2 cellular contexts compared by ENCODE assay signal in the genomic region with DNA sequence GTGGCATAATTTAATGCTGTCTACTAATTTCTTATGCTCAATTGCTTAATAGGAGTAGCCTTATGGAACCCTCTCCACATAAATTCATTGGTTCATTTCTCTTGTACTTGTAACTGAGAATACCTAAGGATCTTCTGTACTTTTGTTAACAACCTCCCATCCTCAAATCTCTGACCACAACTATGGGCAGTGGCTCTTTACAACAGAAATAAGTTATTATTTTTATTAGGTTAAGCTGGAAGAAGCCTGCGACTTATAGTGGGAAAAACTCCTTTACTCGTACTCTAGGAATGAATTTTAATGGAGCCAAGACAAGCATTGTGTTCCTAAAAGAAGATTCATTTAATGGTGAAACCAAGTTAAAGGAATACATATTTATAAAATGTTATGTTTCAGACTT.
TF ChIP-seq lines count a peak whose summit lies in the region.

No MANE protein-coding gene starts in this region.

TF ChIP-seq in SK-N-SH, 30 proteins besides CTCF, POLR2A, EP300 and RAD21 (continued from another document):
- TF ChIP-seq ELF1 (IDR thresholded peaks at IDR 0.05) (no peak), SMC3 (IDR thresholded peaks at IDR 0.05; ENCODE audit: low read depth, low read length) (no peak), CHD2 (IDR thresholded peaks at IDR 0.05; ENCODE audit: low read length, partially characterized antibody) (no peak), POLR2AphosphoS5 (IDR thresholded peaks at IDR 0.05; ENCODE audit: low read depth, low read length) (no peak), GABPA (IDR thresholded peaks at IDR 0.05; ENCODE audit: low read depth) (no peak), RXRA (IDR thresholded peaks at IDR 0.05; ENCODE audit: borderline replicate concordance, low read depth) (no peak), JUND (IDR thresholded peaks at IDR 0.05) (no peak), SIN3A (IDR thresholded peaks at IDR 0.05; ENCODE audit: borderline replicate concordance, low read depth, low read length) (no peak), MEF2A (IDR thresholded peaks at IDR 0.05; ENCODE audit: borderline replicate concordance, low read depth) (no peak), NFIC (IDR thresholded peaks at IDR 0.05; ENCODE audit: borderline replicate concordance) (no peak), RFX5 (IDR thresholded peaks at IDR 0.05; ENCODE audit: low read length) (no peak), RCOR1 (IDR thresholded peaks at IDR 0.05; ENCODE audit: low read length) (no peak), TCF12 (IDR thresholded peaks at IDR 0.05) (no peak)
- TF ChIP-seq, protein P1, sequence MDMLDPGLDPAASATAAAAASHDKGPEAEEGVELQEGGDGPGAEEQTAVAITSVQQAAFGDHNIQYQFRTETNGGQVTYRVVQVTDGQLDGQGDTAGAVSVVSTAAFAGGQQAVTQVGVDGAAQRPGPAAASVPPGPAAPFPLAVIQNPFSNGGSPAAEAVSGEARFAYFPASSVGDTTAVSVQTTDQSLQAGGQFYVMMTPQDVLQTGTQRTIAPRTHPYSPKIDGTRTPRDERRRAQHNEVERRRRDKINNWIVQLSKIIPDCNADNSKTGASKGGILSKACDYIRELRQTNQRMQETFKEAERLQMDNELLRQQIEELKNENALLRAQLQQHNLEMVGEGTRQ (IDR thresholded peaks at IDR 0.05; ENCODE audit: borderline replicate concordance, low read depth, low read length) = no peak
- TF ChIP-seq, protein P2, sequence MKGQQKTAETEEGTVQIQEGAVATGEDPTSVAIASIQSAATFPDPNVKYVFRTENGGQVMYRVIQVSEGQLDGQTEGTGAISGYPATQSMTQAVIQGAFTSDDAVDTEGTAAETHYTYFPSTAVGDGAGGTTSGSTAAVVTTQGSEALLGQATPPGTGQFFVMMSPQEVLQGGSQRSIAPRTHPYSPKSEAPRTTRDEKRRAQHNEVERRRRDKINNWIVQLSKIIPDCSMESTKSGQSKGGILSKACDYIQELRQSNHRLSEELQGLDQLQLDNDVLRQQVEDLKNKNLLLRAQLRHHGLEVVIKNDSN (IDR thresholded peaks at IDR 0.05; ENCODE audit: borderline replicate concordance, low read depth) = no peak
- TF ChIP-seq, protein P3, sequence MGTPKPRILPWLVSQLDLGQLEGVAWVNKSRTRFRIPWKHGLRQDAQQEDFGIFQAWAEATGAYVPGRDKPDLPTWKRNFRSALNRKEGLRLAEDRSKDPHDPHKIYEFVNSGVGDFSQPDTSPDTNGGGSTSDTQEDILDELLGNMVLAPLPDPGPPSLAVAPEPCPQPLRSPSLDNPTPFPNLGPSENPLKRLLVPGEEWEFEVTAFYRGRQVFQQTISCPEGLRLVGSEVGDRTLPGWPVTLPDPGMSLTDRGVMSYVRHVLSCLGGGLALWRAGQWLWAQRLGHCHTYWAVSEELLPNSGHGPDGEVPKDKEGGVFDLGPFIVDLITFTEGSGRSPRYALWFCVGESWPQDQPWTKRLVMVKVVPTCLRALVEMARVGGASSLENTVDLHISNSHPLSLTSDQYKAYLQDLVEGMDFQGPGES (IDR thresholded peaks at IDR 0.05; ENCODE audit: low read depth, low read length) = no peak
- TF ChIP-seq, protein P4, sequence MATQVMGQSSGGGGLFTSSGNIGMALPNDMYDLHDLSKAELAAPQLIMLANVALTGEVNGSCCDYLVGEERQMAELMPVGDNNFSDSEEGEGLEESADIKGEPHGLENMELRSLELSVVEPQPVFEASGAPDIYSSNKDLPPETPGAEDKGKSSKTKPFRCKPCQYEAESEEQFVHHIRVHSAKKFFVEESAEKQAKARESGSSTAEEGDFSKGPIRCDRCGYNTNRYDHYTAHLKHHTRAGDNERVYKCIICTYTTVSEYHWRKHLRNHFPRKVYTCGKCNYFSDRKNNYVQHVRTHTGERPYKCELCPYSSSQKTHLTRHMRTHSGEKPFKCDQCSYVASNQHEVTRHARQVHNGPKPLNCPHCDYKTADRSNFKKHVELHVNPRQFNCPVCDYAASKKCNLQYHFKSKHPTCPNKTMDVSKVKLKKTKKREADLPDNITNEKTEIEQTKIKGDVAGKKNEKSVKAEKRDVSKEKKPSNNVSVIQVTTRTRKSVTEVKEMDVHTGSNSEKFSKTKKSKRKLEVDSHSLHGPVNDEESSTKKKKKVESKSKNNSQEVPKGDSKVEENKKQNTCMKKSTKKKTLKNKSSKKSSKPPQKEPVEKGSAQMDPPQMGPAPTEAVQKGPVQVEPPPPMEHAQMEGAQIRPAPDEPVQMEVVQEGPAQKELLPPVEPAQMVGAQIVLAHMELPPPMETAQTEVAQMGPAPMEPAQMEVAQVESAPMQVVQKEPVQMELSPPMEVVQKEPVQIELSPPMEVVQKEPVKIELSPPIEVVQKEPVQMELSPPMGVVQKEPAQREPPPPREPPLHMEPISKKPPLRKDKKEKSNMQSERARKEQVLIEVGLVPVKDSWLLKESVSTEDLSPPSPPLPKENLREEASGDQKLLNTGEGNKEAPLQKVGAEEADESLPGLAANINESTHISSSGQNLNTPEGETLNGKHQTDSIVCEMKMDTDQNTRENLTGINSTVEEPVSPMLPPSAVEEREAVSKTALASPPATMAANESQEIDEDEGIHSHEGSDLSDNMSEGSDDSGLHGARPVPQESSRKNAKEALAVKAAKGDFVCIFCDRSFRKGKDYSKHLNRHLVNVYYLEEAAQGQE (IDR thresholded peaks at IDR 0.05; ENCODE audit: low read depth, low read length) = no peak
- TF ChIP-seq, protein P5, sequence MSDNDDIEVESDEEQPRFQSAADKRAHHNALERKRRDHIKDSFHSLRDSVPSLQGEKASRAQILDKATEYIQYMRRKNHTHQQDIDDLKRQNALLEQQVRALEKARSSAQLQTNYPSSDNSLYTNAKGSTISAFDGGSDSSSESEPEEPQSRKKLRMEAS (IDR thresholded peaks at IDR 0.05; ENCODE audit: low read depth) = no peak
TF ChIP-seq in SK-N-SH: peak in this region for 0.

TF ChIP-seq in SK-N-SH treated with all-trans-retinoic acid at 6 μM for 48 hours, 23 proteins besides CTCF, POLR2A, EP300 and RAD21 (continued from another document):
- TF ChIP-seq, protein P6, sequence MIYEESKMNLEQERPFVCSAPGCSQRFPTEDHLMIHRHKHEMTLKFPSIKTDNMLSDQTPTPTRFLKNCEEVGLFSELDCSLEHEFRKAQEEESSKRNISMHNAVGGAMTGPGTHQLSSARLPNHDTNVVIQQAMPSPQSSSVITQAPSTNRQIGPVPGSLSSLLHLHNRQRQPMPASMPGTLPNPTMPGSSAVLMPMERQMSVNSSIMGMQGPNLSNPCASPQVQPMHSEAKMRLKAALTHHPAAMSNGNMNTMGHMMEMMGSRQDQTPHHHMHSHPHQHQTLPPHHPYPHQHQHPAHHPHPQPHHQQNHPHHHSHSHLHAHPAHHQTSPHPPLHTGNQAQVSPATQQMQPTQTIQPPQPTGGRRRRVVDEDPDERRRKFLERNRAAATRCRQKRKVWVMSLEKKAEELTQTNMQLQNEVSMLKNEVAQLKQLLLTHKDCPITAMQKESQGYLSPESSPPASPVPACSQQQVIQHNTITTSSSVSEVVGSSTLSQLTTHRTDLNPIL (CRISPR knock-in tag; IDR thresholded peaks at IDR 0.05; ENCODE audit: low read depth) = no peak
- TF ChIP-seq, protein P7, sequence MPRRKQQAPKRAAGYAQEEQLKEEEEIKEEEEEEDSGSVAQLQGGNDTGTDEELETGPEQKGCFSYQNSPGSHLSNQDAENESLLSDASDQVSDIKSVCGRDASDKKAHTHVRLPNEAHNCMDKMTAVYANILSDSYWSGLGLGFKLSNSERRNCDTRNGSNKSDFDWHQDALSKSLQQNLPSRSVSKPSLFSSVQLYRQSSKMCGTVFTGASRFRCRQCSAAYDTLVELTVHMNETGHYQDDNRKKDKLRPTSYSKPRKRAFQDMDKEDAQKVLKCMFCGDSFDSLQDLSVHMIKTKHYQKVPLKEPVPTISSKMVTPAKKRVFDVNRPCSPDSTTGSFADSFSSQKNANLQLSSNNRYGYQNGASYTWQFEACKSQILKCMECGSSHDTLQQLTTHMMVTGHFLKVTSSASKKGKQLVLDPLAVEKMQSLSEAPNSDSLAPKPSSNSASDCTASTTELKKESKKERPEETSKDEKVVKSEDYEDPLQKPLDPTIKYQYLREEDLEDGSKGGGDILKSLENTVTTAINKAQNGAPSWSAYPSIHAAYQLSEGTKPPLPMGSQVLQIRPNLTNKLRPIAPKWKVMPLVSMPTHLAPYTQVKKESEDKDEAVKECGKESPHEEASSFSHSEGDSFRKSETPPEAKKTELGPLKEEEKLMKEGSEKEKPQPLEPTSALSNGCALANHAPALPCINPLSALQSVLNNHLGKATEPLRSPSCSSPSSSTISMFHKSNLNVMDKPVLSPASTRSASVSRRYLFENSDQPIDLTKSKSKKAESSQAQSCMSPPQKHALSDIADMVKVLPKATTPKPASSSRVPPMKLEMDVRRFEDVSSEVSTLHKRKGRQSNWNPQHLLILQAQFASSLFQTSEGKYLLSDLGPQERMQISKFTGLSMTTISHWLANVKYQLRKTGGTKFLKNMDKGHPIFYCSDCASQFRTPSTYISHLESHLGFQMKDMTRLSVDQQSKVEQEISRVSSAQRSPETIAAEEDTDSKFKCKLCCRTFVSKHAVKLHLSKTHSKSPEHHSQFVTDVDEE (CRISPR knock-in tag; IDR thresholded peaks at IDR 0.05) = no peak
- no peak for TF ChIP-seq ZFP3 (CRISPR knock-in tag; IDR thresholded peaks at IDR 0.05)
- no peak for TF ChIP-seq ZNF70 (CRISPR knock-in tag; IDR thresholded peaks at IDR 0.05)
- no peak for TF ChIP-seq ZFP30 (CRISPR knock-in tag; IDR thresholded peaks at IDR 0.05)
- no peak for TF ChIP-seq ZNF8 (CRISPR knock-in tag; IDR thresholded peaks at IDR 0.05)
- no peak for TF ChIP-seq ARNTL (CRISPR knock-in tag; IDR thresholded peaks at IDR 0.05; ENCODE audit: borderline replicate concordance, low read depth)
- no peak for TF ChIP-seq TOX (CRISPR knock-in tag; IDR thresholded peaks at IDR 0.05; ENCODE audit: borderline replicate concordance)
TF ChIP-seq in SK-N-SH treated with all-trans-retinoic acid at 6 μM for 48 hours: peak in this region for 0.
